24 cellular contexts compared by ENCODE assay signal in the genomic region with DNA sequence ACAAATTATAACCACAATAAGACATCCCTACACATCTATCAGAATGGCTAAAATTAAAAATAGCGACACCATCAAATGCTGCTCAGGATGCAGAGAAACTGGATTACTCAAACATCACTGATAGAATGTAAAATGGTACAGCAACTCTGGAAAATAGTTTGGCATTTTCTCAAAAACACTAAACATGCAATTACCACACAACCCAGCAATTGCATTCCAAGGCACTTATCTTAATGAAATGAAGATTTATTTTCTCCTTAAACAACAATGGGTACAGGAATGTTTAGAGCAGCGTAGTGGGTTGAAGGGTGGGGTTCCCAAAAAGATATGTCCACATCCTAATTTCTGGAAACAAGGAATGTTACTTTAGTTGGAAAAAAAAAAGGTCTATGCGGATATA.
DNase-seq lines count a peak whose midpoint lies in the region; ATAC-seq lines count a peak whose summit lies in the region.
"Had no signal": no experiment of that assay in that cellular context is flagged by ENCODE, and none has a peak within 500 bp of the region (broad histone marks: within the 10 kb centered on the region; RNA-seq: fewer than 3 reads in every experiment).

No MANE protein-coding gene starts in this region.

- H3K4me1 Mint-ChIP-seq in CD8-positive, alpha-beta memory T cell = peaks cover 28 to 40% (median 34%) of the 10 kb centered on the region in 3 donors
- peaks cover 29% of the 10 kb centered on the region for H3K4me1 Mint-ChIP-seq in T-helper 17 cell
- peaks cover 32% of the 10 kb centered on the region for H3K4me1 Mint-ChIP-seq in stimulated activated effector memory CD8-positive, alpha-beta T cell treated with anti-CD3 and anti-CD28 coated beads, Interleukin-12 subunit alpha, Interleukin-12 subunit beta, amount 100 ng/mL, for 72 hours

- CTCF ChIA-PET in CD8-positive, alpha-beta memory T cell (lab: Charles Lee) = no interaction called here

- H3K9me3 Mint-ChIP-seq in CD8-positive, alpha-beta memory T cell = peaks cover 0 to 2% (median 0%) of the 10 kb centered on the region in 5 donors
- peaks cover 3% of the 10 kb centered on the region for H3K9me3 Mint-ChIP-seq in stimulated activated effector memory CD8-positive, alpha-beta T cell treated with anti-CD3 and anti-CD28 coated beads, Interleukin-12 subunit alpha, Interleukin-12 subunit beta, amount 100 ng/mL, for 72 hours

- H3K4me1 ChIP-seq in CD8-positive, alpha-beta memory T cell (ENCODE audit: insufficient read depth, low read length) = peaks cover 4% of the 10 kb centered on the region
- H3K4me1 ChIP-seq: adrenal gland, left ventricle myocardium inferior, tibial artery had no signal

- H3K36me3 ChIP-seq in CD8-positive, alpha-beta memory T cell (ENCODE audit: insufficient read depth, low read length) = no peaks in the 10 kb centered on the region
- H3K36me3 ChIP-seq: adrenal gland, heart left ventricle, left ventricle myocardium inferior, tibial artery had no signal

- no peaks in the 10 kb centered on the region for H3K27me3 Mint-ChIP-seq in CD8-positive, alpha-beta memory T cell
- H3K27me3 Mint-ChIP-seq in T-helper 17 cell = no peaks in the 10 kb centered on the region
- H3K27me3 Mint-ChIP-seq: progenitor cell of endocrine pancreas had no signal

- H3K27me3 ChIP-seq in CD8-positive, alpha-beta memory T cell (ENCODE audit: insufficient read depth, low read length, poor library complexity, severe bottlenecking) = no peaks in the 10 kb centered on the region
- H3K27me3 ChIP-seq: adrenal gland, heart left ventricle, tibial artery had no signal

- ATAC-seq in T-helper 17 cell = no peak
- no peak for ATAC-seq in stimulated activated effector memory CD8-positive, alpha-beta T cell treated with anti-CD3 and anti-CD28 coated beads, Interleukin-12 subunit alpha, Interleukin-12 subunit beta, amount 100 ng/mL, for 72 hours
- ATAC-seq: heart left ventricle, K562 had no signal

- H3K27ac ChIP-seq in CD8-positive, alpha-beta memory T cell (ENCODE audit: low read depth, low read length) = no peak overlapping the region
- H3K27ac ChIP-seq: adrenal gland, heart left ventricle, left ventricle myocardium inferior, tibial artery had no signal

- peak overlapping the region in 4 of 7 donors; percentile 0 to 67 (median 37) for H3K4me3 Mint-ChIP-seq in CD8-positive, alpha-beta memory T cell
- H3K4me3 Mint-ChIP-seq in T-helper 17 cell = peak overlapping the region; percentile 78
- H3K4me3 Mint-ChIP-seq in stimulated activated effector memory CD8-positive, alpha-beta T cell treated with anti-CD3 and anti-CD28 coated beads, Interleukin-12 subunit alpha, Interleukin-12 subunit beta, amount 100 ng/mL, for 72 hours = no peak overlapping the region

- POLR2A ChIA-PET in CD8-positive, alpha-beta memory T cell (lab: Charles Lee) = no interaction called here

- H3K27ac Mint-ChIP-seq in CD8-positive, alpha-beta memory T cell = peak overlapping the region in 3 of 8 donors; percentile 7 to 40 (median 25)
- H3K27ac Mint-ChIP-seq in T-helper 17 cell = peak overlapping the region; percentile 94
- H3K27ac Mint-ChIP-seq in stimulated activated effector memory CD8-positive, alpha-beta T cell treated with anti-CD3 and anti-CD28 coated beads, Interleukin-12 subunit alpha, Interleukin-12 subunit beta, amount 100 ng/mL, for 72 hours = peak overlapping the region; percentile 24
- H3K27ac Mint-ChIP-seq: progenitor cell of endocrine pancreas had no signal

- DNase-seq in CD8-positive, alpha-beta memory T cell = no peak
- DNase-seq in T-helper 17 cell (no peak), fibroblast of gingiva (ENCODE audit: low read depth) (peak; percentile 42), iPS-NIHi11 (ENCODE audit: low spot score) (no peak), NCI-H2171 (lab: John Stamatoyannopoulos, UW) (no peak), GM19240 (ENCODE audit: insufficient read length, low spot score) (no peak)
- DNase-seq in stimulated activated effector memory CD8-positive, alpha-beta T cell treated with anti-CD3 and anti-CD28 coated beads, Interleukin-12 subunit alpha, Interleukin-12 subunit beta, amount 100 ng/mL, for 72 hours (ENCODE audit: low spot score in 2 of 2) = no peak
- DNase-seq: activated CD4-positive, alpha-beta T cell treated with anti-CD3 and anti-CD28 coated beads, Interleukin-2, amount 50 U/mL, for 1 hour; activated CD8-positive, alpha-beta memory T cell treated with anti-CD3 and anti-CD28 coated beads, Interleukin-2, amount 50 U/mL, for 48 hours; activated gamma-delta T cell; adrenal gland; central memory CD4-positive, alpha-beta T cell; heart left ventricle; left ventricle myocardium inferior; midbrain; NCI-H1694 treated with DMSO at 0.1 percent for 48 hours; NCI-H82; SHP77; stimulated activated CD4-positive, alpha-beta T cell treated with anti-CD3 and anti-CD28 coated beads, Interleukin-2, amount 100 ng/mL, for 24 hours; stimulated activated naive CD4-positive, alpha-beta T cell treated with Interleukin-2 at 50 U/mL for 16 hours; T-helper 2 cell; tibial artery had no signal

- H3K4me3 ChIP-seq in CD8-positive, alpha-beta memory T cell (ENCODE audit: low read length) = no peak overlapping the region
- H3K4me3 ChIP-seq: adrenal gland, heart left ventricle, K562, left ventricle myocardium inferior, tibial artery had no signal

- H3K36me3 Mint-ChIP-seq in CD8-positive, alpha-beta memory T cell = peaks cover 0 to 7% (median 0%) of the 10 kb centered on the region in 3 donors
- H3K36me3 Mint-ChIP-seq in T-helper 17 cell (ENCODE audit: low read depth) = peaks cover 5% of the 10 kb centered on the region
- no peaks in the 10 kb centered on the region for H3K36me3 Mint-ChIP-seq in stimulated activated effector memory CD8-positive, alpha-beta T cell treated with anti-CD3 and anti-CD28 coated beads, Interleukin-12 subunit alpha, Interleukin-12 subunit beta, amount 100 ng/mL, for 72 hours

- no peaks in the 10 kb centered on the region for H3K9me3 ChIP-seq in CD8-positive, alpha-beta memory T cell (ENCODE audit: low read length)
- no peaks in the 10 kb centered on the region for H3K9me3 ChIP-seq in T-helper 17 cell (ENCODE audit: control insufficient read depth, low read length, poor library complexity, severe bottlenecking)
- H3K9me3 ChIP-seq: adrenal gland, heart left ventricle, left ventricle myocardium inferior, tibial artery had no signal
